Comparison of ENCODE assay signal across 8 cellular contexts in the genomic region with DNA sequence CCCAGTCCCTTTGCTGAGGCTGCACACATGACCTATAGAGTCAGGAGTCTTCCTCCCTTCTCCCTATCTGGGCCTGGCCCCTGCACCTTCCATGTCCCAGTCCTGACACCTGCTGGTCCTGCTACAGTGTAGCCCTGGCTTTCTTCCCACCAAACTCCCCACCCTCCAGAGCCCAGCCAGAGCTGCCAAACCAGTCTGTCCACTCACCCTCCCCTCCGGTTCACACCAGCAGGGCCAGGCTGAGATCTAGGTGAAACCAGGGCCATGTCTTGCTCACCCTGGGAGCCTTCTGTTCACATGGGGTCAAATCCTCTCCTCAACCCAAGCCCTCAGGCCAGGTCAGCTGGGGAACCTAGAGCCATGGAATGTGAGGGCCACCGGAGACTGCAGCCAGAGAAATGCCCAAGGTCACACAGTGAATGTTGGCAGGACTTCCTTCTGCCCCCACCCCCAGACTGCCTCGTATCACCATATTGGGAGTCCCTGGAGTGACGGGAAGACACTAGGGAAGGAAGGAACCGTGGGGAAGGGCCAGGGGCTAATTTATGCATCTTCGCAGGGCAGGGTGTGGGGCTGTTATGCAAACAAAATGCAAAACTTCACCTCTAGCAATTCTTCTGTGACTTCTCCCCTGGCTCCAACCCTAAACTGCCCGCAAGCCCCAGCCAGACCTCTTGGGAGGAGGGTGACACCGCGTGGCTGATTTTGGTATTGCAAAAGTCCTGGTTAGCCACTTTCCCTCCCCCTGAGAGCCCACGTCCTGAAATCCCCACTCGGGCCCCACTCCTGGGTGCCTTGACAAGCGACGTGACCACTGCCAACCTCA. TPM values are rescaled to one million over a fixed set of nuclear protein-coding genes. Genes with fewer than 3 reads are reported as not detected.
DNase-seq lines count a peak whose midpoint lies in the region; ATAC-seq and TF ChIP-seq lines count a peak whose summit lies in the region.

No MANE protein-coding gene starts in this region.

- no peaks in the 10 kb centered on the region for H3K36me3 ChIP-seq in OCI-LY1 (ENCODE audit: insufficient read depth, low read length)
- no peaks in the 10 kb centered on the region for H3K36me3 ChIP-seq in stomach

- DNase-seq in EH (ENCODE audit: low read depth) = peak; percentile 75
- DNase-seq in activated T-helper 1 cell treated with Interleukin-2 at 50 U/mL for 16 hours (ENCODE audit: low read depth) = peak; percentile 6
- peak; percentile 72 for DNase-seq in fibroblast of villous mesenchyme (ENCODE audit: low read depth)
- peak; percentile 84 for DNase-seq in natural killer cell treated with Interleukin-12 subunit alpha and Interleukin-12 subunit beta and Interleukin-15 and Interleukin-18, amount 100 ng/mL, for 72 hours (ENCODE audit: low spot score)
- peak; percentile 95 for DNase-seq in stomach

- no peaks in the 10 kb centered on the region for H3K36me3 Mint-ChIP-seq in natural killer cell treated with Interleukin-12 subunit alpha and Interleukin-12 subunit beta and Interleukin-15 and Interleukin-18, amount 100 ng/mL, for 72 hours

- H3K9ac ChIP-seq in OCI-LY1 (ENCODE audit: low read length) = no peak overlapping the region

- peaks cover 9% of the 10 kb centered on the region; the same call in 1 of the 2 replicates for H3K27me3 ChIP-seq in OCI-LY1 (ENCODE audit: insufficient read depth, low read length)
- H3K27me3 ChIP-seq in stomach = no peaks in the 10 kb centered on the region

- H3K9me3 Mint-ChIP-seq in natural killer cell treated with Interleukin-12 subunit alpha and Interleukin-12 subunit beta and Interleukin-15 and Interleukin-18, amount 100 ng/mL, for 72 hours = no peaks in the 10 kb centered on the region

- H3K4me2 ChIP-seq in OCI-LY1 (ENCODE audit: low read length) = no peak overlapping the region

- intact Hi-C loops in stomach (cut with DNase I; ENCODE audit: low total_unique reads) = loop anchor here (5.0 to 10.0 kb wide), 2 partner anchors 93 to 201 kb away; no protein-coding TSS in a partner anchor

- TF ChIP-seq CTCF in OCI-LY1 (IDR thresholded peaks at IDR 0.05; ENCODE audit: low read length) (peak; percentile 82), fibroblast of villous mesenchyme (IDR thresholded peaks at IDR 0.05; ENCODE audit: insufficient read depth, low read depth, low read length) (peak; percentile 91), stomach (IDR thresholded peaks at IDR 0.05) (peak in 6 of 7 experiments; percentile 58 to 93 (median 86))

- H3F3A ChIP-seq in OCI-LY1 (ENCODE audit: insufficient read depth, low read length) = no peaks in the 10 kb centered on the region

- H3K4me3 ChIP-seq in OCI-LY1 (ENCODE audit: low read depth, low read length, poor library complexity, severe bottlenecking) (no peak overlapping the region), fibroblast of villous mesenchyme (ENCODE audit: low read depth, low read length) (no peak overlapping the region), stomach (peak overlapping the region in 3 of 4 donors; percentile 4 to 8 (median 6))

- no peak overlapping the region for H3K4me3 Mint-ChIP-seq in natural killer cell treated with Interleukin-12 subunit alpha and Interleukin-12 subunit beta and Interleukin-15 and Interleukin-18, amount 100 ng/mL, for 72 hours

- H3K9me2 ChIP-seq in OCI-LY1 (ENCODE audit: low read depth, low read length) = no peaks in the 10 kb centered on the region

- no peaks in the 10 kb centered on the region for H4K20me1 ChIP-seq in OCI-LY1 (ENCODE audit: insufficient read depth, low read length)

- no peak overlapping the region for H2AFZ ChIP-seq in OCI-LY1 (ENCODE audit: low read length)

- ATAC-seq in HG03159 (IDR thresholded peaks at IDR 0.05; ENCODE audit: unreplicated experiment) = peak; percentile 73
- ATAC-seq in natural killer cell treated with Interleukin-12 subunit alpha and Interleukin-12 subunit beta and Interleukin-15 and Interleukin-18, amount 100 ng/mL, for 72 hours = peak; percentile 56 to 78
- ATAC-seq in GM21737 (IDR thresholded peaks at IDR 0.05; ENCODE audit: unreplicated experiment) = no peak

- H3K4me1 ChIP-seq in OCI-LY1 (ENCODE audit: insufficient read depth, low read length, severe bottlenecking) (no peaks in the 10 kb centered on the region), stomach (peaks cover 16 to 29% (median 21%) of the 10 kb centered on the region in 4 donors)

- peaks cover 8 to 9% of the 10 kb centered on the region in 2 donors for H3K4me1 Mint-ChIP-seq in natural killer cell treated with Interleukin-12 subunit alpha and Interleukin-12 subunit beta and Interleukin-15 and Interleukin-18, amount 100 ng/mL, for 72 hours (ENCODE audit: low read depth in 2 of 2)

- H3K79me2 ChIP-seq in OCI-LY1 (ENCODE audit: insufficient read depth, low read length) = no peaks in the 10 kb centered on the region

- WGBS in stomach, 5 donors = 5 to 13% (median 10%) methylated on average over 12 to 13 of the region's 13 CpGs

- TF ChIP-seq EP300 in stomach (IDR thresholded peaks at IDR 0.05) = no peak

- H3K9me3 ChIP-seq in OCI-LY1 (ENCODE audit: low read length) = no peaks in the 10 kb centered on the region
- no peaks in the 10 kb centered on the region for H3K9me3 ChIP-seq in stomach

- peaks cover 0 to 9% of the 10 kb centered on the region in 2 donors for H3K27me3 Mint-ChIP-seq in natural killer cell treated with Interleukin-12 subunit alpha and Interleukin-12 subunit beta and Interleukin-15 and Interleukin-18, amount 100 ng/mL, for 72 hours

- TF ChIP-seq POLR2A in stomach (IDR thresholded peaks at IDR 0.05) = no peak

- peak overlapping the region in 1 of 2 donors; percentile 12 for H3K27ac Mint-ChIP-seq in natural killer cell treated with Interleukin-12 subunit alpha and Interleukin-12 subunit beta and Interleukin-15 and Interleukin-18, amount 100 ng/mL, for 72 hours

- H3K27ac ChIP-seq in OCI-LY1 (ENCODE audit: low read depth, low read length, poor library complexity, severe bottlenecking) (no peak overlapping the region), stomach (peak overlapping the region; percentile 57 to 82 (median 79))

RNA-seq across cellular contexts. Expression of a gene that starts 14.6 kb away (rescaled TPM):
- 127 and 147 TPM in 2 replicates for total RNA-seq in fibroblast of villous mesenchyme
- 1 to 10 TPM in 1 of 2 donors, under 1 TPM in 1; 0.29 to 2.1 TPM for total RNA-seq in natural killer cell treated with Interleukin-12 subunit alpha and Interleukin-12 subunit beta and Interleukin-15 and Interleukin-18, amount 100 ng/mL, for 72 hours
- 100 to 1,000 TPM; 145 to 682 (median 198) TPM for total RNA-seq in stomach
- 10 to 100 TPM; 18.5 to 44.9 (median 33.2) TPM for polyA plus RNA-seq in stomach

Comparison
In these comparisons a context has a peak if more than half of its experiments do, and no peak if none do; other contexts are left out.
1. DNase-seq: peak in every context shown above with its lines; median percentile 95 in stomach; 84 in natural killer cell treated with Interleukin-12 subunit alpha and Interleukin-12 subunit beta and Interleukin-15 and Interleukin-18, amount 100 ng/mL, for 72 hours; 75 in EH; 72 in fibroblast of villous mesenchyme; 6 in activated T-helper 1 cell treated with Interleukin-2 at 50 U/mL for 16 hours.
2. H3K4me3 ChIP-seq: peak in stomach (3 of 4); none in OCI-LY1 (single experiment) and fibroblast of villous mesenchyme (single experiment).
3. RNA of a gene that starts 14.6 kb away (total RNA-seq): 145 to 682 TPM in stomach and 127 to 147 TPM in fibroblast of villous mesenchyme; 0.29 to 2.1 TPM in natural killer cell treated with Interleukin-12 subunit alpha and Interleukin-12 subunit beta and Interleukin-15 and Interleukin-18, amount 100 ng/mL, for 72 hours; every median in the first group is over 10 times any median in the second.
4. Peak in every context shown above with its lines, with median percentiles within 50 percentile points of each other: CTCF ChIP-seq.